ENCODE assay signal across 7 cellular contexts in genomic region chr11:59755701-59756495, GRCh38. TPM values are rescaled to one million over a fixed set of nuclear protein-coding genes. Genes with fewer than 3 reads are reported as not detected.
A peak's percentile ranks its signal among the peaks of the same experiment; 100 is the strongest.
DNase-seq lines count a peak whose midpoint lies in the region; ATAC-seq and TF ChIP-seq lines count a peak whose summit lies in the region.

No MANE protein-coding gene starts in this region.

- intact Hi-C loops in heart right ventricle (cut with DNase I) (loop anchor here in 3 of 10 donors (2.0 kb wide), 3 partner anchors 45 to 55 kb away; partner anchors contain the start of gene MRPL16 (in 1 of the 3)), ovary (cut with DNase I) (loop anchor here in 2 of 4 donors (2.0 to 10.0 kb wide), 2 partner anchors 47 to 49 kb away; no protein-coding TSS in a partner anchor)

- H2AFZ ChIP-seq in SK-N-SH (ENCODE audit: low read depth): no peak overlapping the region

- peak overlapping the region; percentile 92 for H3K9ac ChIP-seq in SK-N-SH

- 17% methylated on average over 11 of the region's 23 CpGs for WGBS in SK-N-SH (ENCODE audit: low lambda C conversion rate)
- 6% methylated on average over 23 of the region's 23 CpGs for WGBS in heart right ventricle, 2 donors
- 7 to 8% (median 8%) methylated on average over 18 to 23 of the region's 23 CpGs for WGBS in ovary, 3 donors

- TF ChIP-seq EP300 in SK-N-SH (IDR thresholded peaks at IDR 0.05; ENCODE audit: borderline replicate concordance in 1 of 2, low read depth in 1 of 2, low read length in 1 of 2) (no peak), ovary (IDR thresholded peaks at IDR 0.05) (no peak)

- peaks cover 13% of the 10 kb centered on the region for H3F3A ChIP-seq in SK-N-SH (replicated peaks; ENCODE audit: insufficient read depth)

- POLR2A ChIA-PET in SK-N-SH (lab: Yijun Ruan, JAX): interaction anchor here (0.7 to 1.0 kb wide), 4 partner anchors 36 to 219 kb away, joined by 3 to 4 read pairs (median 4); partner anchors contain the start of gene MRPL16

- peak; percentile 78 to 89 (median 84) for ATAC-seq in heart right ventricle

- H3K4me1 ChIP-seq in SK-N-SH (ENCODE audit: control insufficient read depth in 1 of 2, insufficient read depth in 2 of 2, low read depth in 1 of 2, low read length in 1 of 2) (peaks cover 0 to 16% of the 10 kb centered on the region in 2 experiments; a peak in 2 of 4 replicates), heart right ventricle (peaks cover 0 to 31% (median 20%) of the 10 kb centered on the region in 9 donors), ovary (ENCODE audit: insufficient read depth) (peaks cover 6% of the 10 kb centered on the region)

- DNase-seq in GM13977 (ENCODE audit: low spot score) (peak; percentile 35), HS-27A (ENCODE audit: low read depth) (peak; percentile 76), SK-N-SH (peak; percentile 62), heart right ventricle (peak; percentile 69 to 82), ovary (peak; percentile 83 to 86 (median 85)), NCI-H1694 treated with DMSO at 0.1 percent for 48 hours (lab: John Stamatoyannopoulos, UW) (no peak)

- peaks cover 53% of the 10 kb centered on the region for H3K79me2 ChIP-seq in SK-N-SH (ENCODE audit: insufficient read depth)

- no peak for TF ChIP-seq CTCF in GM13977 (IDR thresholded peaks at IDR 0.05; ENCODE audit: extremely low read depth, insufficient read depth, missing control alignments)
- no peak for TF ChIP-seq CTCF in SK-N-SH (IDR thresholded peaks at IDR 0.05)
- TF ChIP-seq CTCF in heart right ventricle (IDR thresholded peaks at IDR 0.05): no peak
- no peak for TF ChIP-seq CTCF in ovary (IDR thresholded peaks at IDR 0.05)

- H3K9me2 ChIP-seq in SK-N-SH: no peaks in the 10 kb centered on the region

- H3K4me2 ChIP-seq in SK-N-SH: peak overlapping the region; percentile 91

- in situ Hi-C loops in GM13977 (cut with MboI; ENCODE audit: low pct_unique_long_range_greater_than_20kb, low sequenced_read_pairs, unreplicated experiment): loop anchor here (10.0 kb wide), 1 partner anchor 49 kb away; no protein-coding TSS in a partner anchor

- peak overlapping the region; percentile 90 to 91 for H3K4me3 ChIP-seq in SK-N-SH (ENCODE audit: low read depth in 2 of 2, low read length in 1 of 2)
- peak overlapping the region; percentile 81 to 96 (median 88) for H3K4me3 ChIP-seq in heart right ventricle
- H3K4me3 ChIP-seq in ovary: peak overlapping the region; percentile 73

- TF ChIP-seq POLR2A in ovary (IDR thresholded peaks at IDR 0.05): no peak

- peaks cover 2 to 7% of the 10 kb centered on the region in 2 experiments for H3K36me3 ChIP-seq in SK-N-SH (replicated peaks in 1 of 2; ENCODE audit: control insufficient read depth in 1 of 2, insufficient read depth in 2 of 2, low read length in 1 of 2)
- H3K36me3 ChIP-seq in heart right ventricle: peaks cover 0 to 4% (median 0%) of the 10 kb centered on the region in 9 donors
- no peaks in the 10 kb centered on the region for H3K36me3 ChIP-seq in ovary

- CTCF ChIA-PET in SK-N-SH (lab: Yijun Ruan, JAX): interaction anchor here (0.8 to 5.2 kb wide), 8 partner anchors 11 to 139 kb away, joined by 3 to 88 read pairs (median 6); partner anchors contain the start of gene MRPL16

- H3K27me3 ChIP-seq in SK-N-SH (ENCODE audit: insufficient read depth) (no peaks in the 10 kb centered on the region), heart right ventricle (no peaks in the 10 kb centered on the region), ovary (no peaks in the 10 kb centered on the region)

- peak overlapping the region; percentile 62 to 86; a peak in 3 of 4 replicates for H3K27ac ChIP-seq in SK-N-SH (ENCODE audit: low read depth in 2 of 2, low read length in 1 of 2)
- peak overlapping the region; percentile 72 for H3K27ac ChIP-seq in angular gyrus (ENCODE audit: low read depth, low read length)
- H3K27ac ChIP-seq in heart right ventricle: peak overlapping the region; percentile 83 to 98 (median 96)
- peak overlapping the region; percentile 85 to 95 for H3K27ac ChIP-seq in ovary

- H3K9me3 ChIP-seq in SK-N-SH (no peaks in the 10 kb centered on the region), heart right ventricle (no peaks in the 10 kb centered on the region), ovary (no peaks in the 10 kb centered on the region)

- H4K20me1 ChIP-seq in SK-N-SH (ENCODE audit: insufficient read depth): peaks cover 41% of the 10 kb centered on the region

- no peak for TF ChIP-seq RAD21 in SK-N-SH (IDR thresholded peaks at IDR 0.05; ENCODE audit: low read length)

TF ChIP-seq in SK-N-SH, 30 proteins besides CTCF, POLR2A, EP300 and RAD21 (continues in another document):
- TF ChIP-seq JUND (IDR thresholded peaks at IDR 0.05): peak; percentile 79
- no peak for TF ChIP-seq SMC3 (IDR thresholded peaks at IDR 0.05; ENCODE audit: low read depth, low read length)
- no peak for TF ChIP-seq RFX5 (IDR thresholded peaks at IDR 0.05; ENCODE audit: low read length)
- TF ChIP-seq CHD2 (IDR thresholded peaks at IDR 0.05; ENCODE audit: low read length, partially characterized antibody): no peak
- no peak for TF ChIP-seq TEAD4 (IDR thresholded peaks at IDR 0.05; ENCODE audit: borderline replicate concordance, insufficient read depth)
- TF ChIP-seq YY1 (IDR thresholded peaks at IDR 0.05; ENCODE audit: low read depth): no peak
- TF ChIP-seq ZBTB33 (IDR thresholded peaks at IDR 0.05; ENCODE audit: borderline replicate concordance, low read depth): no peak
- no peak for TF ChIP-seq TAF1 (IDR thresholded peaks at IDR 0.05; ENCODE audit: borderline replicate concordance, low read depth, low read length)
- TF ChIP-seq TCF12 (IDR thresholded peaks at IDR 0.05): peak; percentile 45; the same call in 1 of the 2 replicates
- no peak for TF ChIP-seq RCOR1 (IDR thresholded peaks at IDR 0.05; ENCODE audit: low read length)
- no peak; the same call in 1 of the 2 replicates for TF ChIP-seq RXRA (IDR thresholded peaks at IDR 0.05; ENCODE audit: borderline replicate concordance, low read depth)
- TF ChIP-seq FOSL2 (IDR thresholded peaks at IDR 0.05; ENCODE audit: borderline replicate concordance, low read depth): peak; percentile 76; the same call in 1 of the 2 replicates
- no peak for TF ChIP-seq MEF2A (IDR thresholded peaks at IDR 0.05; ENCODE audit: borderline replicate concordance, low read depth)
- TF ChIP-seq GATA2 (CRISPR knock-in tag; IDR thresholded peaks at IDR 0.05): no peak
- no peak for TF ChIP-seq PBX3 (IDR thresholded peaks at IDR 0.05)
- peak; percentile 88 for TF ChIP-seq USF1 (IDR thresholded peaks at IDR 0.05; ENCODE audit: borderline replicate concordance, low read depth)
- TF ChIP-seq NRF1 (IDR thresholded peaks at IDR 0.05; ENCODE audit: low read depth, low read length): no peak

RNA-seq across cellular contexts. Expression of gene STX3, which starts 0.7 kb away (rescaled TPM):
- polyA plus RNA-seq in SK-N-SH (2012; rRNA removed): 21.4 and 26.6 TPM in 2 replicates
- polyA plus RNA-seq in SK-N-SH (2012; cell fraction: cytosol; rRNA removed): 31.2 and 37.3 TPM in 2 replicates
- polyA plus RNA-seq in SK-N-SH (2012; cell fraction: nucleus; rRNA removed): 36.5 and 43.6 TPM in 2 replicates
- 10 to 100 TPM in 3 of 10 donors, 1 to 10 TPM in 7; 5.4 to 12.8 (median 8.1) TPM for total RNA-seq in heart right ventricle
- polyA plus RNA-seq in heart right ventricle: 10 to 100 TPM; 10.8 to 11.9 TPM
- total RNA-seq in ovary: 10 to 100 TPM; 14.6 to 29.4 (median 16.2) TPM
- 10 to 100 TPM; 13.3 to 23.1 TPM for polyA plus RNA-seq in ovary

RNA-seq across cellular contexts. Expression of gene OR10V1, which starts 42.3 kb away (rescaled TPM):
- polyA plus RNA-seq in SK-N-SH (2012; rRNA removed) (not detected in 2 replicates), heart right ventricle (not detected), ovary (not detected)
- not detected in 2 replicates for polyA plus RNA-seq in SK-N-SH (2012; cell fraction: cytosol; rRNA removed)
- not detected in 2 replicates for polyA plus RNA-seq in SK-N-SH (2012; cell fraction: nucleus; rRNA removed)
- total RNA-seq in heart right ventricle (not detected), ovary (not detected)

RNA-seq across cellular contexts. Expression of gene MRPL16, which starts 54.7 kb away (rescaled TPM):
- 70.1 and 77.6 TPM in 2 replicates for polyA plus RNA-seq in SK-N-SH (2012; rRNA removed)
- 83.3 and 91.2 TPM in 2 replicates for polyA plus RNA-seq in SK-N-SH (2012; cell fraction: cytosol; rRNA removed)
- 46.4 and 50.2 TPM in 2 replicates for polyA plus RNA-seq in SK-N-SH (2012; cell fraction: nucleus; rRNA removed)
- 100 to 1,000 TPM in 1 of 10 donors, 10 to 100 TPM in 9; 69.9 to 108 (median 89.8) TPM for total RNA-seq in heart right ventricle
- 10 to 100 TPM; 70.0 to 86.5 TPM for polyA plus RNA-seq in heart right ventricle
- 10 to 100 TPM; 30.0 to 40.4 (median 35.9) TPM for total RNA-seq in ovary
- 10 to 100 TPM; 45.4 to 68.1 TPM for polyA plus RNA-seq in ovary
